ENCODE assay signal across 1 cellular context in the genomic region with DNA sequence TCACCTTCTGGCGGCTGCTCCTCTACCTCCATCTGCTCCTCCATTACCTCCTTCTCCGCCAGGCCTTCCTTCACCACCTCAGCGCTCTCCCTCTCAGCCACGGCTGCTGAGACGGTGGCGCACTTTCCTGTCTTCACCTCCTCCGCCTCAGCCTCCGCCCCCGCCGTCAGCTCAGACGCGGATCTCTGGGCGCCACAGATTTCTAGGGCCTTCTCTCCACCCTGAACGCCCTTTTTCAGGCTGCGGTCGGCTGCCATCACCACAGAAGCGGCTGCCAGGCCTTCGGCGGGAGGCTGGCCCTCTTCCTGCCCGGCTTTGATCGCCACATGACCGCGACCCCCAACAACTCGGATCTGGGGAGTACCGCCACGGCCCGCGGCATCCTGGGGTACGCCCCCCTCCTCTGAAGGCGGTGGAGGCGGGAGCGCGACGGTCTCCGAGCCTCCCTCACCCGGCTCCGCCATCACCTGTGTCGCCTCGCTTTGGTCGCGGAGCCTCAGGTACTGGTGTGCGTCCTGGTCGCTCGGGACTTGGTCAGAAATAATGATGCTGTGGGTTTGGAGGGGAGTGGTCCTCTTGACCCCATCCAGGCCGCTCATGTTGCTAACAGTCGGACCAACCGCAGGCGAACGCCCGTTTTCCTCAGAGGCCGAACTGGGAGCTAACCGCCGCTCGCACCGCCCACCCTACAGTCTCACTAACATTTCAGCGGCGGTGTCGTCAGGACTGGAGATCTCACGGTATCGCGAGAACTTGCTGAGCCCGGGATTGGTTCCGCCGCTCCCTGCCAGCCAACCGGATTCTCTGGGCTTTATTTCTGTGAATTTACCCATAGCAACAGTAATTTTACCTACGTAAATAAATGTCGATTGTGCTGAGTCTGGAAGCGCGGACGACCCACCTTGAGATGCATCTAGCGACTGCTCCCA.
TF ChIP-seq lines count a peak whose summit lies in the region.

A gene (minus strand): TSS at position 699 of the 929 bp plus-strand sequence. CDS start 100 bp downstream, at position 599.

TF ChIP-seq in GM12878, 131 proteins besides CTCF, POLR2A, EP300 and RAD21 (continued from another document and continues in another):
- TF ChIP-seq, protein P1, sequence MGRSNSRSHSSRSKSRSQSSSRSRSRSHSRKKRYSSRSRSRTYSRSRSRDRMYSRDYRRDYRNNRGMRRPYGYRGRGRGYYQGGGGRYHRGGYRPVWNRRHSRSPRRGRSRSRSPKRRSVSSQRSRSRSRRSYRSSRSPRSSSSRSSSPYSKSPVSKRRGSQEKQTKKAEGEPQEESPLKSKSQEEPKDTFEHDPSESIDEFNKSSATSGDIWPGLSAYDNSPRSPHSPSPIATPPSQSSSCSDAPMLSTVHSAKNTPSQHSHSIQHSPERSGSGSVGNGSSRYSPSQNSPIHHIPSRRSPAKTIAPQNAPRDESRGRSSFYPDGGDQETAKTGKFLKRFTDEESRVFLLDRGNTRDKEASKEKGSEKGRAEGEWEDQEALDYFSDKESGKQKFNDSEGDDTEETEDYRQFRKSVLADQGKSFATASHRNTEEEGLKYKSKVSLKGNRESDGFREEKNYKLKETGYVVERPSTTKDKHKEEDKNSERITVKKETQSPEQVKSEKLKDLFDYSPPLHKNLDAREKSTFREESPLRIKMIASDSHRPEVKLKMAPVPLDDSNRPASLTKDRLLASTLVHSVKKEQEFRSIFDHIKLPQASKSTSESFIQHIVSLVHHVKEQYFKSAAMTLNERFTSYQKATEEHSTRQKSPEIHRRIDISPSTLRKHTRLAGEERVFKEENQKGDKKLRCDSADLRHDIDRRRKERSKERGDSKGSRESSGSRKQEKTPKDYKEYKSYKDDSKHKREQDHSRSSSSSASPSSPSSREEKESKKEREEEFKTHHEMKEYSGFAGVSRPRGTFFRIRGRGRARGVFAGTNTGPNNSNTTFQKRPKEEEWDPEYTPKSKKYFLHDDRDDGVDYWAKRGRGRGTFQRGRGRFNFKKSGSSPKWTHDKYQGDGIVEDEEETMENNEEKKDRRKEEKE (IDR thresholded peaks at IDR 0.05), result no peak
- TF ChIP-seq, protein P2, sequence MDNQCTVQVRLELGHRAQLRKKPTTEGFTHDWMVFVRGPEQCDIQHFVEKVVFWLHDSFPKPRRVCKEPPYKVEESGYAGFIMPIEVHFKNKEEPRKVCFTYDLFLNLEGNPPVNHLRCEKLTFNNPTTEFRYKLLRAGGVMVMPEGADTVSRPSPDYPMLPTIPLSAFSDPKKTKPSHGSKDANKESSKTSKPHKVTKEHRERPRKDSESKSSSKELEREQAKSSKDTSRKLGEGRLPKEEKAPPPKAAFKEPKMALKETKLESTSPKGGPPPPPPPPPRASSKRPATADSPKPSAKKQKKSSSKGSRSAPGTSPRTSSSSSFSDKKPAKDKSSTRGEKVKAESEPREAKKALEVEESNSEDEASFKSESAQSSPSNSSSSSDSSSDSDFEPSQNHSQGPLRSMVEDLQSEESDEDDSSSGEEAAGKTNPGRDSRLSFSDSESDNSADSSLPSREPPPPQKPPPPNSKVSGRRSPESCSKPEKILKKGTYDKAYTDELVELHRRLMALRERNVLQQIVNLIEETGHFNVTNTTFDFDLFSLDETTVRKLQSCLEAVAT (IDR thresholded peaks at IDR 0.05), result peak; percentile 58
- TF ChIP-seq IRF4 (IDR thresholded peaks at IDR 0.05; ENCODE audit: low read depth, low read length) (no peak), IKZF1 (conservative IDR thresholded peaks at IDR 0.05) (peak; percentile 79), SPI1 (IDR thresholded peaks at IDR 0.05; ENCODE audit: borderline replicate concordance, insufficient read depth, low read depth, low read length) (no peak), MYC (IDR thresholded peaks at IDR 0.05; ENCODE audit: insufficient read depth, insufficient read length, insufficient replicate concordance, low read length, severe bottlenecking) (no peak), LARP7 (IDR thresholded peaks at IDR 0.05) (peak; percentile 81), HDAC2 (IDR thresholded peaks at IDR 0.05) (no peak), ZNF24 (IDR thresholded peaks at IDR 0.05) (no peak), NFYA (IDR thresholded peaks at IDR 0.05; ENCODE audit: borderline replicate concordance, low read depth, low read length) (no peak; the same call in 1 of the 2 replicates), NBN (IDR thresholded peaks at IDR 0.05) (peak; percentile 79; the same call in 1 of the 2 replicates), FOXM1 (IDR thresholded peaks at IDR 0.05; ENCODE audit: low read depth, low read length) (no peak), MTA2 (IDR thresholded peaks at IDR 0.05; ENCODE audit: low read depth) (no peak)
- TF ChIP-seq, protein P3, sequence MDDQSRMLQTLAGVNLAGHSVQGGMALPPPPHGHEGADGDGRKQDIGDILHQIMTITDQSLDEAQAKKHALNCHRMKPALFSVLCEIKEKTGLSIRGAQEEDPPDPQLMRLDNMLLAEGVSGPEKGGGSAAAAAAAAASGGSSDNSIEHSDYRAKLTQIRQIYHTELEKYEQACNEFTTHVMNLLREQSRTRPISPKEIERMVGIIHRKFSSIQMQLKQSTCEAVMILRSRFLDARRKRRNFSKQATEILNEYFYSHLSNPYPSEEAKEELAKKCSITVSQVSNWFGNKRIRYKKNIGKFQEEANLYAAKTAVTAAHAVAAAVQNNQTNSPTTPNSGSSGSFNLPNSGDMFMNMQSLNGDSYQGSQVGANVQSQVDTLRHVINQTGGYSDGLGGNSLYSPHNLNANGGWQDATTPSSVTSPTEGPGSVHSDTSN (IDR thresholded peaks at IDR 0.05; ENCODE audit: insufficient replicate concordance, low read depth, low read length), result no peak
- TF ChIP-seq, protein P4, sequence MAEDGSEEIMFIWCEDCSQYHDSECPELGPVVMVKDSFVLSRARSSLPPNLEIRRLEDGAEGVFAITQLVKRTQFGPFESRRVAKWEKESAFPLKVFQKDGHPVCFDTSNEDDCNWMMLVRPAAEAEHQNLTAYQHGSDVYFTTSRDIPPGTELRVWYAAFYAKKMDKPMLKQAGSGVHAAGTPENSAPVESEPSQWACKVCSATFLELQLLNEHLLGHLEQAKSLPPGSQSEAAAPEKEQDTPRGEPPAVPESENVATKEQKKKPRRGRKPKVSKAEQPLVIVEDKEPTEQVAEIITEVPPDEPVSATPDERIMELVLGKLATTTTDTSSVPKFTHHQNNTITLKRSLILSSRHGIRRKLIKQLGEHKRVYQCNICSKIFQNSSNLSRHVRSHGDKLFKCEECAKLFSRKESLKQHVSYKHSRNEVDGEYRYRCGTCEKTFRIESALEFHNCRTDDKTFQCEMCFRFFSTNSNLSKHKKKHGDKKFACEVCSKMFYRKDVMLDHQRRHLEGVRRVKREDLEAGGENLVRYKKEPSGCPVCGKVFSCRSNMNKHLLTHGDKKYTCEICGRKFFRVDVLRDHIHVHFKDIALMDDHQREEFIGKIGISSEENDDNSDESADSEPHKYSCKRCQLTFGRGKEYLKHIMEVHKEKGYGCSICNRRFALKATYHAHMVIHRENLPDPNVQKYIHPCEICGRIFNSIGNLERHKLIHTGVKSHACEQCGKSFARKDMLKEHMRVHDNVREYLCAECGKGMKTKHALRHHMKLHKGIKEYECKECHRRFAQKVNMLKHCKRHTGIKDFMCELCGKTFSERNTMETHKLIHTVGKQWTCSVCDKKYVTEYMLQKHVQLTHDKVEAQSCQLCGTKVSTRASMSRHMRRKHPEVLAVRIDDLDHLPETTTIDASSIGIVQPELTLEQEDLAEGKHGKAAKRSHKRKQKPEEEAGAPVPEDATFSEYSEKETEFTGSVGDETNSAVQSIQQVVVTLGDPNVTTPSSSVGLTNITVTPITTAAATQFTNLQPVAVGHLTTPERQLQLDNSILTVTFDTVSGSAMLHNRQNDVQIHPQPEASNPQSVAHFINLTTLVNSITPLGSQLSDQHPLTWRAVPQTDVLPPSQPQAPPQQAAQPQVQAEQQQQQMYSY (CRISPR knock-in tag; IDR thresholded peaks at IDR 0.05), result no peak
- TF ChIP-seq, protein P5, sequence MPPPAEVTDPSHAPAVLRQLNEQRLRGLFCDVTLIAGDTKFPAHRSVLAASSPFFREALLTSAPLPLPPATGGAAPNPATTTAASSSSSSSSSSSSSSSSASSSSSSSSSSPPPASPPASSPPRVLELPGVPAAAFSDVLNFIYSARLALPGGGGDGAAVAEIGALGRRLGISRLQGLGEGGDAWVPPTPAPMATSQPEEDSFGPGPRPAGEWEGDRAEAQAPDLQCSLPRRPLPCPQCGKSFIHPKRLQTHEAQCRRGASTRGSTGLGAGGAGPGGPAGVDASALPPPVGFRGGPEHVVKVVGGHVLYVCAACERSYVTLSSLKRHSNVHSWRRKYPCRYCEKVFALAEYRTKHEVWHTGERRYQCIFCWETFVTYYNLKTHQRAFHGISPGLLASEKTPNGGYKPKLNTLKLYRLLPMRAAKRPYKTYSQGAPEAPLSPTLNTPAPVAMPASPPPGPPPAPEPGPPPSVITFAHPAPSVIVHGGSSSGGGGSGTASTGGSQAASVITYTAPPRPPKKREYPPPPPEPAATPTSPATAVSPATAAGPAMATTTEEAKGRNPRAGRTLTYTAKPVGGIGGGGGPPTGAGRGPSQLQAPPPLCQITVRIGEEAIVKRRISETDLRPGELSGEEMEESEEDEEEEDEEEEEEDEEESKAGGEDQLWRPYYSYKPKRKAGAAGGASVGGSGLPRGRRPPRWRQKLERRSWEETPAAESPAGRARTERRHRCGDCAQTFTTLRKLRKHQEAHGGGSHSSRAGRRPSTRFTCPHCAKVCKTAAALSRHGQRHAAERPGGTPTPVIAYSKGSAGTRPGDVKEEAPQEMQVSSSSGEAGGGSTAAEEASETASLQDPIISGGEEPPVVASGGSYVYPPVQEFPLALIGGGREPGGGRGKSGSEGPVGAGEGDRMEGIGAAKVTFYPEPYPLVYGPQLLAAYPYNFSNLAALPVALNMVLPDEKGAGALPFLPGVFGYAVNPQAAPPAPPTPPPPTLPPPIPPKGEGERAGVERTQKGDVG (CRISPR knock-in tag; IDR thresholded peaks at IDR 0.05), result no peak
- TF ChIP-seq, protein P6, sequence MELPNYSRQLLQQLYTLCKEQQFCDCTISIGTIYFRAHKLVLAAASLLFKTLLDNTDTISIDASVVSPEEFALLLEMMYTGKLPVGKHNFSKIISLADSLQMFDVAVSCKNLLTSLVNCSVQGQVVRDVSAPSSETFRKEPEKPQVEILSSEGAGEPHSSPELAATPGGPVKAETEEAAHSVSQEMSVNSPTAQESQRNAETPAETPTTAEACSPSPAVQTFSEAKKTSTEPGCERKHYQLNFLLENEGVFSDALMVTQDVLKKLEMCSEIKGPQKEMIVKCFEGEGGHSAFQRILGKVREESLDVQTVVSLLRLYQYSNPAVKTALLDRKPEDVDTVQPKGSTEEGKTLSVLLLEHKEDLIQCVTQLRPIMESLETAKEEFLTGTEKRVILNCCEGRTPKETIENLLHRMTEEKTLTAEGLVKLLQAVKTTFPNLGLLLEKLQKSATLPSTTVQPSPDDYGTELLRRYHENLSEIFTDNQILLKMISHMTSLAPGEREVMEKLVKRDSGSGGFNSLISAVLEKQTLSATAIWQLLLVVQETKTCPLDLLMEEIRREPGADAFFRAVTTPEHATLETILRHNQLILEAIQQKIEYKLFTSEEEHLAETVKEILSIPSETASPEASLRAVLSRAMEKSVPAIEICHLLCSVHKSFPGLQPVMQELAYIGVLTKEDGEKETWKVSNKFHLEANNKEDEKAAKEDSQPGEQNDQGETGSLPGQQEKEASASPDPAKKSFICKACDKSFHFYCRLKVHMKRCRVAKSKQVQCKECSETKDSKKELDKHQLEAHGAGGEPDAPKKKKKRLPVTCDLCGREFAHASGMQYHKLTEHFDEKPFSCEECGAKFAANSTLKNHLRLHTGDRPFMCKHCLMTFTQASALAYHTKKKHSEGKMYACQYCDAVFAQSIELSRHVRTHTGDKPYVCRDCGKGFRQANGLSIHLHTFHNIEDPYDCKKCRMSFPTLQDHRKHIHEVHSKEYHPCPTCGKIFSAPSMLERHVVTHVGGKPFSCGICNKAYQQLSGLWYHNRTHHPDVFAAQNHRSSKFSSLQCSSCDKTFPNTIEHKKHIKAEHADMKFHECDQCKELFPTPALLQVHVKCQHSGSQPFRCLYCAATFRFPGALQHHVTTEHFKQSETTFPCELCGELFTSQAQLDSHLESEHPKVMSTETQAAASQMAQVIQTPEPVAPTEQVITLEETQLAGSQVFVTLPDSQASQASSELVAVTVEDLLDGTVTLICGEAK (IDR thresholded peaks at IDR 0.05; ENCODE audit: borderline replicate concordance), result no peak; the same call in 1 of the 2 replicates
- TF ChIP-seq, protein P7, sequence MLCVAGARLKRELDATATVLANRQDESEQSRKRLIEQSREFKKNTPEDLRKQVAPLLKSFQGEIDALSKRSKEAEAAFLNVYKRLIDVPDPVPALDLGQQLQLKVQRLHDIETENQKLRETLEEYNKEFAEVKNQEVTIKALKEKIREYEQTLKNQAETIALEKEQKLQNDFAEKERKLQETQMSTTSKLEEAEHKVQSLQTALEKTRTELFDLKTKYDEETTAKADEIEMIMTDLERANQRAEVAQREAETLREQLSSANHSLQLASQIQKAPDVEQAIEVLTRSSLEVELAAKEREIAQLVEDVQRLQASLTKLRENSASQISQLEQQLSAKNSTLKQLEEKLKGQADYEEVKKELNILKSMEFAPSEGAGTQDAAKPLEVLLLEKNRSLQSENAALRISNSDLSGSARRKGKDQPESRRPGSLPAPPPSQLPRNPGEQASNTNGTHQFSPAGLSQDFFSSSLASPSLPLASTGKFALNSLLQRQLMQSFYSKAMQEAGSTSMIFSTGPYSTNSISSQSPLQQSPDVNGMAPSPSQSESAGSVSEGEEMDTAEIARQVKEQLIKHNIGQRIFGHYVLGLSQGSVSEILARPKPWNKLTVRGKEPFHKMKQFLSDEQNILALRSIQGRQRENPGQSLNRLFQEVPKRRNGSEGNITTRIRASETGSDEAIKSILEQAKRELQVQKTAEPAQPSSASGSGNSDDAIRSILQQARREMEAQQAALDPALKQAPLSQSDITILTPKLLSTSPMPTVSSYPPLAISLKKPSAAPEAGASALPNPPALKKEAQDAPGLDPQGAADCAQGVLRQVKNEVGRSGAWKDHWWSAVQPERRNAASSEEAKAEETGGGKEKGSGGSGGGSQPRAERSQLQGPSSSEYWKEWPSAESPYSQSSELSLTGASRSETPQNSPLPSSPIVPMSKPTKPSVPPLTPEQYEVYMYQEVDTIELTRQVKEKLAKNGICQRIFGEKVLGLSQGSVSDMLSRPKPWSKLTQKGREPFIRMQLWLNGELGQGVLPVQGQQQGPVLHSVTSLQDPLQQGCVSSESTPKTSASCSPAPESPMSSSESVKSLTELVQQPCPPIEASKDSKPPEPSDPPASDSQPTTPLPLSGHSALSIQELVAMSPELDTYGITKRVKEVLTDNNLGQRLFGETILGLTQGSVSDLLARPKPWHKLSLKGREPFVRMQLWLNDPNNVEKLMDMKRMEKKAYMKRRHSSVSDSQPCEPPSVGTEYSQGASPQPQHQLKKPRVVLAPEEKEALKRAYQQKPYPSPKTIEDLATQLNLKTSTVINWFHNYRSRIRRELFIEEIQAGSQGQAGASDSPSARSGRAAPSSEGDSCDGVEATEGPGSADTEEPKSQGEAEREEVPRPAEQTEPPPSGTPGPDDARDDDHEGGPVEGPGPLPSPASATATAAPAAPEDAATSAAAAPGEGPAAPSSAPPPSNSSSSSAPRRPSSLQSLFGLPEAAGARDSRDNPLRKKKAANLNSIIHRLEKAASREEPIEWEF (IDR thresholded peaks at IDR 0.05; ENCODE audit: insufficient replicate concordance, low read depth, low read length), result no peak
